In genomic region chr7:115748123-115748738, GRCh38 we compare ENCODE assay signal across 11 cellular contexts.
A peak's percentile ranks its signal among the peaks of the same experiment; 100 is the strongest.
DNase-seq lines count a peak whose midpoint lies in the region; ATAC-seq, FAIRE-seq and TF ChIP-seq lines count a peak whose summit lies in the region.
"Had no signal": no experiment of that assay in that cellular context is flagged by ENCODE, and none has a peak within 500 bp of the region (broad histone marks: within the 10 kb centered on the region; RNA-seq: fewer than 3 reads in every experiment).

No MANE protein-coding gene starts in this region.

- H3K4me3 Mint-ChIP-seq in GM23338, result no peak overlapping the region
- H3K4me3 Mint-ChIP-seq: activated CD4-positive, alpha-beta memory T cell treated with anti-CD3 and anti-CD28 coated beads for 36 hours; naive thymus-derived CD4-positive, alpha-beta T cell had no signal

- H3K4me2 ChIP-seq in GM23338 (no peak overlapping the region), PC-9 (no peak overlapping the region)

- H2AFZ ChIP-seq in GM23338, result no peak overlapping the region
- no peak overlapping the region for H2AFZ ChIP-seq in PC-9

- TF ChIP-seq CTCF in GM23338 (conservative IDR thresholded peaks at IDR 0.05; ENCODE audit: low read depth in 2 of 2) (peak; percentile 60 to 66), PC-9 (conservative IDR thresholded peaks at IDR 0.05) (peak; percentile 45), foreskin fibroblast (IDR thresholded peaks at IDR 0.05; ENCODE audit: low read depth, low read length) (peak; percentile 49), prostate gland (IDR thresholded peaks at IDR 0.05) (peak in 2 of 4 experiments; percentile 6 to 22)

- H3K36me3 ChIP-seq in GM23338 (ENCODE audit: insufficient read depth) (no peaks in the 10 kb centered on the region), PC-9 (ENCODE audit: low read depth) (no peaks in the 10 kb centered on the region), prostate gland (no peaks in the 10 kb centered on the region)

- H3K9me3 ChIP-seq in PC-9 (ENCODE audit: insufficient read depth, low read depth), result no peaks in the 10 kb centered on the region
- H3K9me3 ChIP-seq in prostate gland, result no peaks in the 10 kb centered on the region

- H3K36me3 Mint-ChIP-seq in GM23338 (ENCODE audit: low read depth), result no peaks in the 10 kb centered on the region
- H3K36me3 Mint-ChIP-seq: activated CD4-positive, alpha-beta memory T cell treated with anti-CD3 and anti-CD28 coated beads for 36 hours; naive thymus-derived CD4-positive, alpha-beta T cell had no signal

- no peaks in the 10 kb centered on the region for H3F3A ChIP-seq in GM23338 (replicated peaks; ENCODE audit: low read depth)
- no peaks in the 10 kb centered on the region for H3F3A ChIP-seq in PC-9 (ENCODE audit: insufficient read depth, low read depth)

- peaks cover 7% of the 10 kb centered on the region for H3K4me1 Mint-ChIP-seq in GM23338
- H3K4me1 Mint-ChIP-seq: naive thymus-derived CD4-positive, alpha-beta T cell had no signal

- POLR2A ChIA-PET in PC-9 (lab: Charles Lee; ENCODE audit: unreplicated experiment), result no interaction called here

- FAIRE-seq in GM12892 (lab: Jason Lieb, UNC), result no peak

- ATAC-seq in GM23338, result peak; percentile 62
- ATAC-seq: naive thymus-derived CD4-positive, alpha-beta T cell had no signal

- intact Hi-C loops in PC-9 (cut with micrococcal nuclease; ENCODE audit: unreplicated experiment) (no loop called here), prostate gland (cut with DNase I) (no loop called here)

- DNase-seq in AG20443 (ENCODE audit: low spot score) (peak; percentile 13), GM23338 (ENCODE audit: low spot score) (peak; percentile 36), PC-9 (no peak), foreskin fibroblast (peak; percentile 14 to 56), GM12892 (ENCODE audit: insufficient read length) (no peak), prostate gland (ENCODE audit: low spot score) (no peak), DMS 273 treated with DMSO at 0.1 percent for 48 hours (lab: John Stamatoyannopoulos, UW) (no peak)
- no peak for DNase-seq in activated T-cell treated with anti-CD3 and anti-CD28 coated beads, Interleukin-2, amount 50 U/mL, for 48 hours
- DNase-seq: activated CD4-positive, alpha-beta memory T cell treated with anti-CD3 and anti-CD28 coated beads for 36 hours; GOT3; naive thymus-derived CD4-positive, alpha-beta T cell had no signal

- TF ChIP-seq POLR2A in GM12892 (IDR thresholded peaks at IDR 0.05; ENCODE audit: low read depth, low read length) (no peak), prostate gland (IDR thresholded peaks at IDR 0.05) (no peak)

- H3K9me2 ChIP-seq in GM23338 (ENCODE audit: insufficient read depth) (no peaks in the 10 kb centered on the region), PC-9 (ENCODE audit: insufficient read depth) (no peaks in the 10 kb centered on the region)

- H3K9me3 Mint-ChIP-seq in GM23338, result no peaks in the 10 kb centered on the region
- H3K9me3 Mint-ChIP-seq: activated CD4-positive, alpha-beta memory T cell treated with anti-CD3 and anti-CD28 coated beads for 36 hours had no signal

- BruUV-seq in PC-9 (replicated peaks; lab: Mats Ljungman, UMichigan), result no TSS peak

- H3K4me1 ChIP-seq in GM23338 (ENCODE audit: insufficient read depth) (no peaks in the 10 kb centered on the region), PC-9 (replicated peaks; ENCODE audit: insufficient read depth) (no peaks in the 10 kb centered on the region), prostate gland (replicated peaks) (no peaks in the 10 kb centered on the region)

- H4K20me1 ChIP-seq in GM23338 (replicated peaks; ENCODE audit: insufficient read depth) (no peaks in the 10 kb centered on the region), PC-9 (ENCODE audit: insufficient read depth) (no peaks in the 10 kb centered on the region)

- no peaks in the 10 kb centered on the region for H3K27me3 Mint-ChIP-seq in GM23338 (ENCODE audit: insufficient read depth, low read depth, poor library complexity)
- H3K27me3 Mint-ChIP-seq: activated CD4-positive, alpha-beta memory T cell treated with anti-CD3 and anti-CD28 coated beads for 36 hours had no signal

- H3K79me2 ChIP-seq in GM23338 (replicated peaks; ENCODE audit: insufficient read depth) (no peaks in the 10 kb centered on the region), PC-9 (ENCODE audit: low read depth) (no peaks in the 10 kb centered on the region)

- no peak overlapping the region for H3K27ac Mint-ChIP-seq in GM23338
- H3K27ac Mint-ChIP-seq: activated CD4-positive, alpha-beta memory T cell treated with anti-CD3 and anti-CD28 coated beads for 36 hours; naive thymus-derived CD4-positive, alpha-beta T cell had no signal

- H3K27me3 ChIP-seq in GM23338 (ENCODE audit: insufficient read depth) (no peaks in the 10 kb centered on the region), PC-9 (ENCODE audit: insufficient read depth, low read depth) (no peaks in the 10 kb centered on the region), prostate gland (replicated peaks; ENCODE audit: insufficient read depth) (no peaks in the 10 kb centered on the region)

- CTCF ChIA-PET in PC-9 (lab: Charles Lee), result interaction anchor here (0.6 kb wide), 1 partner anchor 1321 kb away, joined by 9 read pairs; no protein-coding TSS in a partner anchor

- 56% methylated on average over 5 of the region's 5 CpGs for WGBS in prostate gland

- H3K4me3 ChIP-seq in GM23338 (no peak overlapping the region), PC-9 (no peak overlapping the region), foreskin fibroblast (ENCODE audit: low read depth in 1 of 2, low read length in 2 of 2) (no peak overlapping the region), prostate gland (no peak overlapping the region)

- H3K27ac ChIP-seq in GM23338 (ENCODE audit: low read depth), result no peak overlapping the region
- H3K27ac ChIP-seq in PC-9, result no peak overlapping the region
- H3K27ac ChIP-seq in prostate gland, result no peak overlapping the region

TF ChIP-seq in GM23338, 12 proteins besides CTCF, POLR2A, EP300 and RAD21 (continues in another document):
- TF ChIP-seq STAT1 (IDR thresholded peaks at IDR 0.05; ENCODE audit: unreplicated experiment) (no peak), ZNF331 (CRISPR knock-in tag; IDR thresholded peaks at IDR 0.05; ENCODE audit: low read depth) (no peak), ZNF114 (CRISPR knock-in tag; IDR thresholded peaks at IDR 0.05) (no peak), NANOG (IDR thresholded peaks at IDR 0.05; ENCODE audit: borderline replicate concordance) (no peak), CREB1 (CRISPR knock-in tag; IDR thresholded peaks at IDR 0.05; ENCODE audit: low read depth) (no peak), ZNF462 (CRISPR knock-in tag; IDR thresholded peaks at IDR 0.05) (no peak)

Comparison
In these comparisons a context has a peak if more than half of its experiments do, and no peak if none do; other contexts are left out.
1. DNase-seq: peak in AG20443 (single experiment), GM23338 (single experiment) and foreskin fibroblast (2 of 2); none in PC-9 (0 of 2), GM12892 (single experiment), prostate gland (single experiment), DMS 273 treated with DMSO at 0.1 percent for 48 hours (single experiment) and activated T-cell treated with anti-CD3 and anti-CD28 coated beads, Interleukin-2, amount 50 U/mL, for 48 hours (0 of 2).